In genomic region chr19:5806133-5806489, GRCh38 we compare ENCODE assay signal across 9 cellular contexts. TPM values are rescaled to one million over a fixed set of nuclear protein-coding genes. Genes with fewer than 3 reads are reported as not detected.
DNase-seq lines count a peak whose midpoint lies in the region; ATAC-seq and TF ChIP-seq lines count a peak whose summit lies in the region.
"Had no signal": no experiment of that assay in that cellular context is flagged by ENCODE, and none has a peak within 500 bp of the region (broad histone marks: within the 10 kb centered on the region; RNA-seq: fewer than 3 reads in every experiment).

No MANE protein-coding gene starts in this region.

- H3K4me1 Mint-ChIP-seq in H9 = peaks cover 16 to 30% of the 10 kb centered on the region in 2 experiments
- no peaks in the 10 kb centered on the region for H3K4me1 Mint-ChIP-seq in endothelial cell (ENCODE audit: unreplicated experiment)

- H3K27me3 ChIP-seq in H9 (ENCODE audit: insufficient read depth, low read length) = no peaks in the 10 kb centered on the region; the same call in 1 of the 2 replicates
- H3K27me3 ChIP-seq in PC-3 (ENCODE audit: low read length) = no peaks in the 10 kb centered on the region
- no peaks in the 10 kb centered on the region for H3K27me3 ChIP-seq in parathyroid adenoma (ENCODE audit: control insufficient read depth, insufficient read depth, low read length)

- H4K8ac ChIP-seq in H9 (replicated peaks; ENCODE audit: insufficient read length, low read depth, low read length) = no peak overlapping the region

- CTCF ChIA-PET in PC-3 (lab: Charles Lee) = no interaction called here

- H2AK5ac ChIP-seq in H9 (ENCODE audit: insufficient read length, low read length) = no peak overlapping the region

- H3K23ac ChIP-seq in H9 (ENCODE audit: insufficient read length, low read depth, low read length) = no peak overlapping the region

- H3K4me1 ChIP-seq in H9 (ENCODE audit: insufficient read depth, low read length) = no peaks in the 10 kb centered on the region
- H3K4me1 ChIP-seq in PC-3 (ENCODE audit: insufficient read depth, low read length) = peaks cover 12% of the 10 kb centered on the region
- peaks cover 2% of the 10 kb centered on the region for H3K4me1 ChIP-seq in parathyroid adenoma

- no peak overlapping the region for H3K14ac ChIP-seq in H9 (ENCODE audit: insufficient read depth, low read length)

- H2BK15ac ChIP-seq in H9 (ENCODE audit: low read depth, low read length) = no peak overlapping the region

- POLR2A ChIA-PET in PC-3 (lab: Charles Lee; ENCODE audit: unreplicated experiment) = no interaction called here

- H3K23me2 ChIP-seq in H9 (ENCODE audit: insufficient read length, low read depth, low read length, poor library complexity, severe bottlenecking) = peaks cover 6% of the 10 kb centered on the region

- no peak overlapping the region for H3K56ac ChIP-seq in H9 (ENCODE audit: insufficient read length, low read depth, low read length)

- no peak for ATAC-seq in PC-3
- ATAC-seq: gastrocnemius medialis had no signal

- H3K36me3 ChIP-seq in PC-3 (ENCODE audit: low read depth, low read length) (no peaks in the 10 kb centered on the region), parathyroid adenoma (ENCODE audit: control insufficient read depth, insufficient read depth, low read length) (no peaks in the 10 kb centered on the region)
- H3K36me3 ChIP-seq: gastrocnemius medialis, spleen had no signal

- BruUV-seq in PC-3 (replicated peaks; lab: Mats Ljungman, UMichigan) = no TSS peak

- H2AFZ ChIP-seq in H9 (ENCODE audit: low read length) (no peak overlapping the region), PC-3 (ENCODE audit: low read length) (no peak overlapping the region), parathyroid adenoma (peak overlapping the region; percentile 79)

- no peaks in the 10 kb centered on the region for H3K79me2 ChIP-seq in H9 (ENCODE audit: insufficient read depth, low read length)
- no peaks in the 10 kb centered on the region for H3K79me2 ChIP-seq in PC-3 (ENCODE audit: low read length)
- no peaks in the 10 kb centered on the region for H3K79me2 ChIP-seq in parathyroid adenoma

- no peak overlapping the region for H2BK5ac ChIP-seq in H9 (ENCODE audit: insufficient read length, low read length)

- H3K27me3 Mint-ChIP-seq in H9 (ENCODE audit: low read depth) (peaks cover 42% of the 10 kb centered on the region), endothelial cell (ENCODE audit: unreplicated experiment) (peaks cover 23% of the 10 kb centered on the region)

- H3K9me2 ChIP-seq in PC-3 (replicated peaks; ENCODE audit: low read length) = no peaks in the 10 kb centered on the region

- H3K36me3 Mint-ChIP-seq in H9 (ENCODE audit: insufficient read depth in 1 of 3, low read depth in 3 of 3) (peaks cover 0 to 4% (median 0%) of the 10 kb centered on the region in 3 experiments; a peak in 2 of 7 replicates), endothelial cell (ENCODE audit: low read depth, unreplicated experiment) (peaks cover 7% of the 10 kb centered on the region)

- H3K9me3 ChIP-seq in H9 (ENCODE audit: control insufficient read depth, low read depth, low read length) (no peaks in the 10 kb centered on the region), PC-3 (ENCODE audit: low read length) (no peaks in the 10 kb centered on the region), parathyroid adenoma (ENCODE audit: control insufficient read depth, low read length) (no peaks in the 10 kb centered on the region)
- H3K9me3 ChIP-seq: gastrocnemius medialis, spleen had no signal

- H3F3A ChIP-seq in PC-3 (ENCODE audit: low read length, unreplicated experiment) = no peaks in the 10 kb centered on the region

- no peak overlapping the region for H3K18ac ChIP-seq in H9 (ENCODE audit: insufficient read length, low read depth, low read length)

- no peak overlapping the region for H2BK120ac ChIP-seq in H9 (ENCODE audit: low read depth, low read length, poor library complexity, severe bottlenecking)

- H2BK20ac ChIP-seq in H9 (ENCODE audit: low read depth, low read length, poor library complexity, severe bottlenecking) = no peak overlapping the region

- DNase-seq in H9 (no peak), PC-3 (no peak), endothelial cell (ENCODE audit: low spot score) (no peak), H4 (ENCODE audit: low spot score) (no peak)
- no peak for DNase-seq in activated CD4-positive, alpha-beta T cell treated with anti-CD3 and anti-CD28 coated beads, Interleukin-2, amount 50 U/mL, for 4 hours
- no peak for DNase-seq in activated effector memory CD4-positive, alpha-beta T cell treated with anti-CD3 and anti-CD28 coated beads, Interleukin-2, amount 50 U/mL, for 16 hours
- DNase-seq: gastrocnemius medialis had no signal

- TF ChIP-seq CTCF in H9 (conservative IDR thresholded peaks at IDR 0.05) (no peak), PC-3 (conservative IDR thresholded peaks at IDR 0.05; ENCODE audit: low read depth, low read length) (no peak), endothelial cell (IDR thresholded peaks at IDR 0.05; ENCODE audit: unreplicated experiment) (peak; percentile 3), parathyroid adenoma (IDR thresholded peaks at IDR 0.05) (no peak)

- no peak overlapping the region for H3K27ac ChIP-seq in H9 (ENCODE audit: insufficient read length, low read depth, low read length)
- H3K27ac ChIP-seq in PC-3 (ENCODE audit: low read length) = no peak overlapping the region
- no peak overlapping the region for H3K27ac ChIP-seq in parathyroid adenoma
- H3K27ac ChIP-seq: gastrocnemius medialis had no signal

- H4K20me1 ChIP-seq in H9 (ENCODE audit: control insufficient read depth, insufficient read depth, insufficient read length) (no peaks in the 10 kb centered on the region), PC-3 (ENCODE audit: low read length) (no peaks in the 10 kb centered on the region)

- H3K9me3 Mint-ChIP-seq in H9 = peaks cover 0 to 4% of the 10 kb centered on the region in 2 experiments; a peak in 3 of 5 replicates
- H3K9me3 Mint-ChIP-seq in endothelial cell (ENCODE audit: unreplicated experiment) = no peaks in the 10 kb centered on the region

- no peak overlapping the region for H3K27ac Mint-ChIP-seq in H9
- H3K27ac Mint-ChIP-seq in endothelial cell (ENCODE audit: unreplicated experiment) = no peak overlapping the region

- H4K5ac ChIP-seq in H9 (ENCODE audit: insufficient read length, low read depth, low read length) = no peak overlapping the region

- H3K4me3 ChIP-seq in PC-3 (ENCODE audit: low read length) = peak overlapping the region; percentile 51; the same call in 1 of the 2 replicates
- H3K4me3 ChIP-seq in parathyroid adenoma (ENCODE audit: low read depth, low read length) = peak overlapping the region; percentile 43
- H3K4me3 ChIP-seq: gastrocnemius medialis had no signal

- H3K4ac ChIP-seq in H9 (ENCODE audit: low read depth, low read length) = no peak overlapping the region

- no peaks in the 10 kb centered on the region for H3K79me1 ChIP-seq in H9 (ENCODE audit: insufficient read depth, low read depth, low read length, poor library complexity, severe bottlenecking)

- no peak overlapping the region for H3K4me2 ChIP-seq in H9 (ENCODE audit: insufficient read depth, insufficient read length, low read length)
- peak overlapping the region; percentile 66 for H3K4me2 ChIP-seq in PC-3 (ENCODE audit: low read length)
- H3K4me2 ChIP-seq in parathyroid adenoma (ENCODE audit: low read length) = peak overlapping the region; percentile 60

- no CpG with 5 or more reads among the region's 6 CpGs for WGBS in H9 (ENCODE audit: extremely low coverage, insufficient read length, low lambda C conversion rate)

- intact Hi-C loops in PC-3 (cut with micrococcal nuclease) = no loop called here

- H3K9ac ChIP-seq in H9 (ENCODE audit: extremely low read depth, insufficient read length, low read length) (no peak overlapping the region), PC-3 (ENCODE audit: low read length) (no peak overlapping the region), parathyroid adenoma (no peak overlapping the region)

- no peak overlapping the region for H4K91ac ChIP-seq in H9 (ENCODE audit: insufficient read length, low read depth, low read length)

- H3K4me3 Mint-ChIP-seq in H9 (peak overlapping the region; percentile 65 to 84), endothelial cell (ENCODE audit: unreplicated experiment) (no peak overlapping the region)

- H2BK12ac ChIP-seq in H9 (ENCODE audit: insufficient read length, low read depth, low read length) = no peak overlapping the region

- no peak overlapping the region for H3T11ph ChIP-seq in H9 (ENCODE audit: low read length)

RNA-seq across cellular contexts. Expression of gene NRTN, which starts 1.2 kb away (rescaled TPM):
- 4.5 and 4.6 TPM in 2 replicates for total RNA-seq in H9 (2021)
- total RNA-seq in PC-3 (2014; rRNA removed) = 3.9 and 8.8 TPM in 2 replicates
- total RNA-seq in endothelial cell (ENCODE audit: unreplicated experiment) = 0.56 TPM
- 0.06 and 0.23 TPM in 2 replicates for total RNA-seq in H4 (2014; rRNA removed; shearing (Covaris generic))
- total RNA-seq: gastrocnemius medialis had no signal

RNA-seq across cellular contexts. Expression of gene DUS3L, which starts 15.1 kb away (rescaled TPM):
- 61.8 and 67.0 TPM in 2 replicates for total RNA-seq in H9 (2021)
- total RNA-seq in PC-3 (2014; rRNA removed) = 118 and 148 TPM in 2 replicates
- total RNA-seq in endothelial cell (ENCODE audit: unreplicated experiment) = 16.2 TPM
- 23.2 and 28.1 TPM in 2 replicates for total RNA-seq in H4 (2014; rRNA removed; shearing (Covaris generic))

RNA-seq across cellular contexts. Expression of gene PRR22, which starts 21.6 kb away (rescaled TPM):
- total RNA-seq in H9 (2021) = 7.1 and 8.1 TPM in 2 replicates
- total RNA-seq in PC-3 (2014; rRNA removed) = 3.5 and 5.6 TPM in 2 replicates
- 2.2 TPM for total RNA-seq in endothelial cell (ENCODE audit: unreplicated experiment)
- 0.25 TPM in 1 of 2 replicates, not detected in the other for total RNA-seq in H4 (2014; rRNA removed; shearing (Covaris generic))

RNA-seq across cellular contexts. Expression of gene FUT6, which starts 33.4 kb away (rescaled TPM):
- total RNA-seq in H9 (2021) = 0.13 TPM in 1 of 2 replicates, not detected in the other
- 0.69 TPM in 1 of 2 replicates, not detected in the other for total RNA-seq in PC-3 (2014; rRNA removed)
- total RNA-seq in endothelial cell (ENCODE audit: unreplicated experiment) = 0.18 TPM
- total RNA-seq in H4 (2014; rRNA removed; shearing (Covaris generic)) = not detected in 2 replicates

RNA-seq across cellular contexts. Expression of gene FUT3, which starts 45.1 kb away (rescaled TPM):
- total RNA-seq in H9 (2021) = not detected in 2 replicates
- 7.7 and 7.8 TPM in 2 replicates for total RNA-seq in PC-3 (2014; rRNA removed)
- total RNA-seq in endothelial cell (ENCODE audit: unreplicated experiment) = 1.4 TPM
- not detected in 2 replicates for total RNA-seq in H4 (2014; rRNA removed; shearing (Covaris generic))
- total RNA-seq: spleen had no signal
